Comparison of ENCODE assay signal across 14 cellular contexts in genomic region chr11:34067383-34068065, GRCh38. TPM values are rescaled to one million over a fixed set of nuclear protein-coding genes. Genes with fewer than 3 reads are reported as not detected.
DNase-seq lines count a peak whose midpoint lies in the region; ATAC-seq, FAIRE-seq and TF ChIP-seq lines count a peak whose summit lies in the region.
"Had no signal": no experiment of that assay in that cellular context is flagged by ENCODE, and none has a peak within 500 bp of the region (broad histone marks: within the 10 kb centered on the region; RNA-seq: fewer than 3 reads in every experiment).

No MANE protein-coding gene starts in this region.

- H3K79me2 ChIP-seq in OCI-LY7 (ENCODE audit: insufficient read depth, low read depth, low read length): peaks cover 100% of the 10 kb centered on the region

- peaks cover 25% of the 10 kb centered on the region for H3K36me3 Mint-ChIP-seq in CD4-positive, CD25-positive, alpha-beta regulatory T cell

- H3K4me1 ChIP-seq in CD4-positive, CD25-positive, alpha-beta regulatory T cell (ENCODE audit: control insufficient read depth, insufficient read depth, low read length, poor library complexity, severe bottlenecking): peaks cover 24% of the 10 kb centered on the region
- peaks cover 49% of the 10 kb centered on the region for H3K4me1 ChIP-seq in OCI-LY7 (ENCODE audit: insufficient read depth, low read length, poor library complexity, severe bottlenecking)

- no peak for ATAC-seq in CD4-positive, CD25-positive, alpha-beta regulatory T cell (ENCODE audit: low read depth in 2 of 2)

- H3K9me3 Mint-ChIP-seq in CD4-positive, CD25-positive, alpha-beta regulatory T cell: no peaks in the 10 kb centered on the region

- peak; percentile 86 for FAIRE-seq in GM12891 (lab: Jason Lieb, UNC)

- peaks cover 77% of the 10 kb centered on the region for H4K20me1 ChIP-seq in OCI-LY7 (ENCODE audit: insufficient read depth, low read length)

- TF ChIP-seq CTCF in OCI-LY7 (conservative IDR thresholded peaks at IDR 0.05; ENCODE audit: low read length): no peak

- H3K27ac ChIP-seq in CD4-positive, CD25-positive, alpha-beta regulatory T cell (ENCODE audit: insufficient read depth, low read length, poor library complexity, severe bottlenecking): no peak overlapping the region
- peak overlapping the region; percentile 29 for H3K27ac ChIP-seq in OCI-LY7 (ENCODE audit: low read depth, low read length, poor library complexity, severe bottlenecking)
- H3K27ac ChIP-seq: hepatocyte had no signal

- CTCF ChIA-PET in OCI-LY7 (lab: Charles Lee; ENCODE audit: unreplicated experiment): interaction anchor here (1.1 kb wide), 1 partner anchor 10 kb away, joined by 4 read pairs; no protein-coding TSS in a partner anchor

- H3K4me1 Mint-ChIP-seq in CD4-positive, CD25-positive, alpha-beta regulatory T cell: peaks cover 29 to 77% (median 63%) of the 10 kb centered on the region in 4 donors

- H3K9me2 ChIP-seq in OCI-LY7 (ENCODE audit: insufficient read depth, low read length): no peaks in the 10 kb centered on the region

- H3K4me3 ChIP-seq in CD4-positive, CD25-positive, alpha-beta regulatory T cell (ENCODE audit: low read depth, low read length): peak overlapping the region; percentile 29
- H3K4me3 ChIP-seq in OCI-LY7 (ENCODE audit: low read depth, low read length, poor library complexity, severe bottlenecking): peak overlapping the region; percentile 24
- H3K4me3 ChIP-seq: hepatocyte had no signal

- peaks cover 4% of the 10 kb centered on the region for H3K27me3 Mint-ChIP-seq in CD4-positive, CD25-positive, alpha-beta regulatory T cell

- H3K27ac Mint-ChIP-seq in CD4-positive, CD25-positive, alpha-beta regulatory T cell: peak overlapping the region in 2 of 3 donors; percentile 29 to 84

- H3K36me3 ChIP-seq in CD4-positive, CD25-positive, alpha-beta regulatory T cell (ENCODE audit: control insufficient read depth, insufficient read depth, low read length): peaks cover 24% of the 10 kb centered on the region
- peaks cover 93% of the 10 kb centered on the region for H3K36me3 ChIP-seq in OCI-LY7 (ENCODE audit: insufficient read depth, low read length)

- DNase-seq in CD4-positive, CD25-positive, alpha-beta regulatory T cell: no peak
- DNase-seq in GM12891 (ENCODE audit: insufficient read length, low spot score) (no peak), OCI-LY7 (ENCODE audit: low spot score) (peak; percentile 42), germinal center (ENCODE audit: low spot score) (peak; percentile 33), AG20443 (ENCODE audit: low spot score) (no peak), NCI-H2107 treated with DMSO at 0.1 percent for 48 hours (lab: John Stamatoyannopoulos, UW; ENCODE audit: unreplicated experiment) (no peak), superior temporal gyrus (ENCODE audit: extremely low spot score) (no peak)
- no peak for DNase-seq in activated CD4-positive, CD25-positive, alpha-beta regulatory T cell treated with anti-CD3 and anti-CD28 coated beads, Interleukin-2, amount 50 U/mL, for 72 hours
- DNase-seq: aorta; mesendoderm; NCI-H1092 treated with DMSO at 0.1 percent for 48 hours; NCI-H748 treated with DMSO at 0.1 percent for 48 hours; stimulated activated CD4-positive, alpha-beta T cell treated with anti-CD3 and anti-CD28 coated beads, Interleukin-4, amount 100 ng/mL, for 24 hours had no signal

- no peak overlapping the region for H2AFZ ChIP-seq in OCI-LY7 (ENCODE audit: low read length)
- H2AFZ ChIP-seq: hepatocyte had no signal

- H3K27me3 ChIP-seq in CD4-positive, CD25-positive, alpha-beta regulatory T cell (ENCODE audit: control insufficient read depth, insufficient read depth, low read length): no peaks in the 10 kb centered on the region
- H3K27me3 ChIP-seq: hepatocyte had no signal

- intact Hi-C loops in OCI-LY7 (cut with micrococcal nuclease; ENCODE audit: unreplicated experiment): loop anchor here (2.0 kb wide), 1 partner anchor 15 kb away; no protein-coding TSS in a partner anchor

- peak overlapping the region; percentile 60 for H3K4me2 ChIP-seq in OCI-LY7 (ENCODE audit: low read length)
- H3K4me2 ChIP-seq: hepatocyte had no signal

- no TSS peak for BruUV-seq in OCI-LY7 (replicated peaks; lab: Mats Ljungman, UMichigan)

- no peak for TF ChIP-seq POLR2A in GM12891 (IDR thresholded peaks at IDR 0.05; ENCODE audit: low read depth, low read length)

- H3K9me3 ChIP-seq in CD4-positive, CD25-positive, alpha-beta regulatory T cell (ENCODE audit: control insufficient read depth in 2 of 2, low read length in 2 of 2): no peaks in the 10 kb centered on the region
- H3K9me3 ChIP-seq in OCI-LY7 (ENCODE audit: low read length): no peaks in the 10 kb centered on the region; the same call in 1 of the 2 replicates

- peak overlapping the region in 3 of 4 donors; percentile 10 to 20 (median 11) for H3K4me3 Mint-ChIP-seq in CD4-positive, CD25-positive, alpha-beta regulatory T cell

- POLR2A ChIA-PET in OCI-LY7 (lab: Charles Lee): interaction anchor here (0.6 to 2.9 kb wide), 8 partner anchors 10 to 994 kb away, joined by 3 to 18 read pairs (median 5); no protein-coding TSS in a partner anchor

TF ChIP-seq in GM12891, 5 proteins besides CTCF, POLR2A, EP300 and RAD21:
- TF ChIP-seq POU2F2 (IDR thresholded peaks at IDR 0.05; ENCODE audit: low read depth, low read length) (no peak), SPI1 (IDR thresholded peaks at IDR 0.05; ENCODE audit: low read depth, low read length) (peak; percentile 49; the same call in 1 of the 2 replicates), POLR2AphosphoS5 (IDR thresholded peaks at IDR 0.05; ENCODE audit: low read depth, low read length) (peak; percentile 63; the same call in 1 of the 2 replicates)

RNA-seq across cellular contexts. Expression of gene CAPRIN1, which starts 16.0 kb away (rescaled TPM):
- total RNA-seq in CD4-positive, CD25-positive, alpha-beta regulatory T cell: 132 TPM
- polyA plus RNA-seq in CD4-positive, CD25-positive, alpha-beta regulatory T cell: 100 to 1,000 TPM in 2 of 4 donors, 10 to 100 TPM in 2; 83.4 to 111 (median 98.4) TPM
- 110 TPM for polyA plus RNA-seq in GM12891 (2012; ENCODE audit: low read depth, missing spikeins)
- 259 and 260 TPM in 2 replicates for total RNA-seq in OCI-LY7 (2014; rRNA removed; shearing (Covaris generic))
- 286 and 298 TPM in 2 replicates for total RNA-seq in OCI-LY7 (2022)

RNA-seq across cellular contexts. Expression of gene NAT10, which starts 37.9 kb away (rescaled TPM):
- total RNA-seq in CD4-positive, CD25-positive, alpha-beta regulatory T cell: 48.8 TPM
- 10 to 100 TPM; 24.8 to 42.2 (median 32.3) TPM for polyA plus RNA-seq in CD4-positive, CD25-positive, alpha-beta regulatory T cell
- polyA plus RNA-seq in GM12891 (2012; ENCODE audit: low read depth, missing spikeins): 54.5 TPM
- 62.5 and 64.9 TPM in 2 replicates for total RNA-seq in OCI-LY7 (2014; rRNA removed; shearing (Covaris generic))
- total RNA-seq in OCI-LY7 (2022): 94.2 and 120 TPM in 2 replicates

Comparison
In these comparisons a context has a peak if more than half of its experiments do, and no peak if none do; other contexts are left out.
1. DNase-seq: peak in OCI-LY7 (single experiment) and germinal center (single experiment); none in CD4-positive, CD25-positive, alpha-beta regulatory T cell (0 of 3), GM12891 (single experiment), AG20443 (single experiment), NCI-H2107 treated with DMSO at 0.1 percent for 48 hours (single experiment), superior temporal gyrus (single experiment) and activated CD4-positive, CD25-positive, alpha-beta regulatory T cell treated with anti-CD3 and anti-CD28 coated beads, Interleukin-2, amount 50 U/mL, for 72 hours (single experiment).